In genomic region chr14:100391182-100391581, GRCh38 we compare ENCODE assay signal across 1 cellular context.
TF ChIP-seq lines count a peak whose summit lies in the region.

No MANE protein-coding gene starts in this region.

TF ChIP-seq in IMR-90, 13 proteins besides CTCF, POLR2A, EP300 and RAD21 (continued from another document):
- TF ChIP-seq USF2 (IDR thresholded peaks at IDR 0.05; ENCODE audit: low read depth, low read length): no peak
